In the genomic region with DNA sequence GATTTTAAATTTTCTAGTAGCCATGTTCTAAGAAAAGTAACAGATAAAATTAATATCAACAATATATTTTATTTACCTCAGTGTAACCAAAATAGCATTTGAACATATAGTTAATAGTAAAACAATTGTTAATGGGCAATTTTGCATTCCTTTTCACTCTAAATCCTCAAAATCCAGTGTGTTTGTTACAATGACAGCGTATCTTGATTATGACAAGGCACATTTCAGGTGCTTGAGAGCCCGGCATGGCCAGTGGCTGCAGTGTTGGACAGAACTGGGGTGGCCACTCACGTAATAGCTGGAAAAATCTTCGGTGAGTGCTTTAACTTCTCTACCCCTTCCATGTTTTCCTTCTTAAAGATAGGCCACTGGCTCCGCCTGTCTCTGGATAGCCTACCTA, we compare ENCODE assay signal across 9 cellular contexts.
"Had no signal": no experiment of that assay in that cellular context is flagged by ENCODE, and none has a peak within 500 bp of the region (broad histone marks: within the 10 kb centered on the region; RNA-seq: fewer than 3 reads in every experiment).

No MANE protein-coding gene starts in this region.

- H3K27ac Mint-ChIP-seq: HFFc6 had no signal

- H3K9me3 ChIP-seq: HAP-1 had no signal

- H3K9ac ChIP-seq: GM23248, KMS-11 had no signal

- DNase-seq: GM23248, GOT3, H7, HFFc6, IMR-90, KBM-7 had no signal

- H3K4me3 Mint-ChIP-seq: HFFc6 had no signal

- H3K4me1 ChIP-seq: HAP-1 had no signal

- H3K36me3 ChIP-seq: HAP-1 had no signal

- H3K4me3 ChIP-seq: GM23248, HAP-1 had no signal

- ATAC-seq: HCT116 had no signal

- H3K27ac ChIP-seq: GM23248, KMS-11 had no signal
